ENCODE assay signal across 1 cellular context in the genomic region with DNA sequence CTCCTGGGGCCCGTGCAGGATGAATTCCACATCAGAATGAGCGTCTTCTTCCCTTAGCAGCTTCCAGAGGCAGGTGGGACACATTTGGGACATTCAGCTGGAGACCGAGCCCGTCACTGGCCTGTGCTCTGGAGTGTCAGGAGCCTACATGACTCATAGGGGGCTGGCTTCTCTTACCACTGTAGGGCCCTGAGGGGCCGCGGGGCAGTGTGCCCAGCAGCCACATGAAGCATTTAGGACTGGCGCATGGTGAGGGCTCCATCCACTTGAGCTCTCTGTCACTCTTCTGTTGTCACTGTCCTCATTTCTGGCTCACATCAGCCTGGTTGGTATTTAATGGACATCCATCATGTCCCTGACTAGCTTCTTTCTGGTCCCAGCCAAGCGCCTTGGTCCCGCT.
TF ChIP-seq lines count a peak whose summit lies in the region.

No MANE protein-coding gene starts in this region.

TF ChIP-seq in liver, 16 proteins besides CTCF, POLR2A, EP300 and RAD21:
- TF ChIP-seq RXRA (IDR thresholded peaks at IDR 0.05) (no peak), SP1 (IDR thresholded peaks at IDR 0.05) (no peak), JUND (IDR thresholded peaks at IDR 0.05) (no peak), GABPA (IDR thresholded peaks at IDR 0.05 in 1 of 2, conservative IDR thresholded peaks at IDR 0.05 in 1 of 2) (no peak), HNF4G (IDR thresholded peaks at IDR 0.05) (no peak), TAF1 (conservative IDR thresholded peaks at IDR 0.05) (no peak), EGR1 (IDR thresholded peaks at IDR 0.05; ENCODE audit: low read depth in 2 of 2) (no peak), YY1 (IDR thresholded peaks at IDR 0.05) (no peak), HNF4A (conservative IDR thresholded peaks at IDR 0.05) (no peak), FOXA1 (IDR thresholded peaks at IDR 0.05) (no peak), FOXA2 (IDR thresholded peaks at IDR 0.05) (no peak), NR2F2 (IDR thresholded peaks at IDR 0.05) (no peak)
- TF ChIP-seq, protein P1, sequence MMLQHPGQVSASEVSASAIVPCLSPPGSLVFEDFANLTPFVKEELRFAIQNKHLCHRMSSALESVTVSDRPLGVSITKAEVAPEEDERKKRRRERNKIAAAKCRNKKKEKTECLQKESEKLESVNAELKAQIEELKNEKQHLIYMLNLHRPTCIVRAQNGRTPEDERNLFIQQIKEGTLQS (IDR thresholded peaks at IDR 0.05): no peak
- TF ChIP-seq, protein P2, sequence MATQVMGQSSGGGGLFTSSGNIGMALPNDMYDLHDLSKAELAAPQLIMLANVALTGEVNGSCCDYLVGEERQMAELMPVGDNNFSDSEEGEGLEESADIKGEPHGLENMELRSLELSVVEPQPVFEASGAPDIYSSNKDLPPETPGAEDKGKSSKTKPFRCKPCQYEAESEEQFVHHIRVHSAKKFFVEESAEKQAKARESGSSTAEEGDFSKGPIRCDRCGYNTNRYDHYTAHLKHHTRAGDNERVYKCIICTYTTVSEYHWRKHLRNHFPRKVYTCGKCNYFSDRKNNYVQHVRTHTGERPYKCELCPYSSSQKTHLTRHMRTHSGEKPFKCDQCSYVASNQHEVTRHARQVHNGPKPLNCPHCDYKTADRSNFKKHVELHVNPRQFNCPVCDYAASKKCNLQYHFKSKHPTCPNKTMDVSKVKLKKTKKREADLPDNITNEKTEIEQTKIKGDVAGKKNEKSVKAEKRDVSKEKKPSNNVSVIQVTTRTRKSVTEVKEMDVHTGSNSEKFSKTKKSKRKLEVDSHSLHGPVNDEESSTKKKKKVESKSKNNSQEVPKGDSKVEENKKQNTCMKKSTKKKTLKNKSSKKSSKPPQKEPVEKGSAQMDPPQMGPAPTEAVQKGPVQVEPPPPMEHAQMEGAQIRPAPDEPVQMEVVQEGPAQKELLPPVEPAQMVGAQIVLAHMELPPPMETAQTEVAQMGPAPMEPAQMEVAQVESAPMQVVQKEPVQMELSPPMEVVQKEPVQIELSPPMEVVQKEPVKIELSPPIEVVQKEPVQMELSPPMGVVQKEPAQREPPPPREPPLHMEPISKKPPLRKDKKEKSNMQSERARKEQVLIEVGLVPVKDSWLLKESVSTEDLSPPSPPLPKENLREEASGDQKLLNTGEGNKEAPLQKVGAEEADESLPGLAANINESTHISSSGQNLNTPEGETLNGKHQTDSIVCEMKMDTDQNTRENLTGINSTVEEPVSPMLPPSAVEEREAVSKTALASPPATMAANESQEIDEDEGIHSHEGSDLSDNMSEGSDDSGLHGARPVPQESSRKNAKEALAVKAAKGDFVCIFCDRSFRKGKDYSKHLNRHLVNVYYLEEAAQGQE (IDR thresholded peaks at IDR 0.05): no peak
- TF ChIP-seq, protein P3, sequence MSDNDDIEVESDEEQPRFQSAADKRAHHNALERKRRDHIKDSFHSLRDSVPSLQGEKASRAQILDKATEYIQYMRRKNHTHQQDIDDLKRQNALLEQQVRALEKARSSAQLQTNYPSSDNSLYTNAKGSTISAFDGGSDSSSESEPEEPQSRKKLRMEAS (IDR thresholded peaks at IDR 0.05): no peak
- TF ChIP-seq, protein P4, sequence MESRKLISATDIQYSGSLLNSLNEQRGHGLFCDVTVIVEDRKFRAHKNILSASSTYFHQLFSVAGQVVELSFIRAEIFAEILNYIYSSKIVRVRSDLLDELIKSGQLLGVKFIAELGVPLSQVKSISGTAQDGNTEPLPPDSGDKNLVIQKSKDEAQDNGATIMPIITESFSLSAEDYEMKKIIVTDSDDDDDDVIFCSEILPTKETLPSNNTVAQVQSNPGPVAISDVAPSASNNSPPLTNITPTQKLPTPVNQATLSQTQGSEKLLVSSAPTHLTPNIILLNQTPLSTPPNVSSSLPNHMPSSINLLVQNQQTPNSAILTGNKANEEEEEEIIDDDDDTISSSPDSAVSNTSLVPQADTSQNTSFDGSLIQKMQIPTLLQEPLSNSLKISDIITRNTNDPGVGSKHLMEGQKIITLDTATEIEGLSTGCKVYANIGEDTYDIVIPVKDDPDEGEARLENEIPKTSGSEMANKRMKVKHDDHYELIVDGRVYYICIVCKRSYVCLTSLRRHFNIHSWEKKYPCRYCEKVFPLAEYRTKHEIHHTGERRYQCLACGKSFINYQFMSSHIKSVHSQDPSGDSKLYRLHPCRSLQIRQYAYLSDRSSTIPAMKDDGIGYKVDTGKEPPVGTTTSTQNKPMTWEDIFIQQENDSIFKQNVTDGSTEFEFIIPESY (IDR thresholded peaks at IDR 0.05): no peak
